In genomic region chr5:169202969-169203368, GRCh38 we compare ENCODE assay signal across 16 cellular contexts.
DNase-seq lines count a peak whose midpoint lies in the region; ATAC-seq and TF ChIP-seq lines count a peak whose summit lies in the region.
"Had no signal": no experiment of that assay in that cellular context is flagged by ENCODE, and none has a peak within 500 bp of the region (broad histone marks: within the 10 kb centered on the region; RNA-seq: fewer than 3 reads in every experiment).

No MANE protein-coding gene starts in this region.

- no peaks in the 10 kb centered on the region for H3K4me1 ChIP-seq in gastroesophageal sphincter

- no peak for ATAC-seq in HG03520 (IDR thresholded peaks at IDR 0.05; ENCODE audit: unreplicated experiment)
- ATAC-seq in gastroesophageal sphincter, result no peak
- ATAC-seq: CD8-positive, alpha-beta T cell; K562 had no signal

- TF ChIP-seq POLR2A in gastroesophageal sphincter (IDR thresholded peaks at IDR 0.05), result no peak

- H3K4me3 ChIP-seq in fibroblast of pulmonary artery (replicated peaks; ENCODE audit: low read depth, low read length) (no peak overlapping the region), gastroesophageal sphincter (no peak overlapping the region)
- H3K4me3 ChIP-seq: BLaER1 treated with 17β-estradiol and CSF1 and Interleukin-3, amounts not matched to agents 10 nM and 100 nM; K562 had no signal

- DNase-seq in Daoy (ENCODE audit: low read depth), result peak; percentile 43
- peak; percentile 19 for DNase-seq in astrocyte of the hippocampus (ENCODE audit: low read depth, low spot score)
- DNase-seq in fibroblast of pulmonary artery (ENCODE audit: low read depth), result peak; percentile 40
- peak; percentile 15 for DNase-seq in stromal cell of bone marrow (ENCODE audit: low read depth)
- DNase-seq in A172 (ENCODE audit: low spot score), result no peak
- DNase-seq: Calu3; CD8-positive, alpha-beta T cell; EL; NCI-H1092 treated with DMSO at 0.1 percent for 48 hours; NCI-H146; NCI-H2081 treated with DMSO at 0.1 percent for 48 hours; SHP77 had no signal

- H3K9me3 ChIP-seq in gastroesophageal sphincter, result peaks cover 0 to 8% (median 0%) of the 10 kb centered on the region in 3 donors

- TF ChIP-seq CTCF in fibroblast of pulmonary artery (IDR thresholded peaks at IDR 0.05; ENCODE audit: low read length, missing control alignments), result no peak
- TF ChIP-seq CTCF in gastroesophageal sphincter (IDR thresholded peaks at IDR 0.05), result no peak

- no peak for TF ChIP-seq EP300 in gastroesophageal sphincter (IDR thresholded peaks at IDR 0.05)

- no peak overlapping the region for H3K27ac ChIP-seq in gastroesophageal sphincter
- H3K27ac ChIP-seq: BLaER1 treated with 17β-estradiol and CSF1 and Interleukin-3, amounts not matched to agents 10 nM and 100 nM had no signal

- WGBS in gastroesophageal sphincter (ENCODE audit: low coverage in 1 of 2), 2 donors, result 73% methylated on average over 3 of the region's 3 CpGs; no CpG with 5 or more reads in 1 of the 2 donors

- H3K27me3 ChIP-seq in gastroesophageal sphincter, result no peaks in the 10 kb centered on the region
- H3K27me3 ChIP-seq: BLaER1 treated with 17β-estradiol and CSF1 and Interleukin-3, amounts not matched to agents 10 nM and 100 nM had no signal

- no peaks in the 10 kb centered on the region for H3K36me3 ChIP-seq in gastroesophageal sphincter
- H3K36me3 ChIP-seq: BLaER1 treated with 17β-estradiol and CSF1 and Interleukin-3, amounts not matched to agents 10 nM and 100 nM had no signal
